ENCODE assay signal across 8 cellular contexts in genomic region chr3:179347383-179348194, GRCh38. TPM values are rescaled to one million over a fixed set of nuclear protein-coding genes. Genes with fewer than 3 reads are reported as not detected.
DNase-seq lines count a peak whose midpoint lies in the region; ATAC-seq and TF ChIP-seq lines count a peak whose summit lies in the region.

MFN1 (plus strand) TSS chr3:179347709; CDS start chr3:179348852, 1,143 bp downstream.

- peak within 1 kb of the TSS; percentile 95 for H3K4me3 Mint-ChIP-seq in activated T-helper 17 cell treated with anti-CD3 and anti-CD28 coated beads, Interleukin-2, amount 50 U/mL, for 72 hours
- H3K4me3 Mint-ChIP-seq in naive thymus-derived CD4-positive, alpha-beta T cell = peak within 1 kb of the TSS; percentile 97 to 100 (median 98)
- peak within 1 kb of the TSS; percentile 92 to 99 for H3K4me3 Mint-ChIP-seq in stimulated activated naive B cell treated with anti-CD40 and anti-IgM and Interleukin-4, amounts not matched to agents 10 μg/mL and 1 μg/mL and 100 μg/mL, for 72 hours

- H4K20me1 ChIP-seq in fibroblast of lung (ENCODE audit: control insufficient read depth, extremely low read depth, insufficient read depth, low read length) = no peaks in the 10 kb centered on the region

- H3K9me3 ChIP-seq in fibroblast of lung (ENCODE audit: control insufficient read depth, insufficient read depth, low read depth, low read length) = no peaks in the 10 kb centered on the region
- no peaks in the 10 kb centered on the region for H3K9me3 ChIP-seq in naive thymus-derived CD4-positive, alpha-beta T cell (ENCODE audit: control insufficient read depth in 2 of 3, low read length in 3 of 3)

- peak; percentile 98 for ATAC-seq in activated T-helper 17 cell treated with anti-CD3 and anti-CD28 coated beads, Interleukin-2, amount 50 U/mL, for 72 hours (replicated peaks)
- peak; percentile 99 for ATAC-seq in naive thymus-derived CD4-positive, alpha-beta T cell
- ATAC-seq in stimulated activated naive B cell treated with anti-CD40 and anti-IgM and Interleukin-4, amounts not matched to agents 10 μg/mL and 1 μg/mL and 100 μg/mL, for 72 hours (replicated peaks) = peak; percentile 87 to 90

- H3K27ac ChIP-seq in RWPE1 (peak within 1 kb of the TSS; percentile 83), fibroblast of lung (ENCODE audit: insufficient read depth, low read length) (peak within 1 kb of the TSS; percentile 77)
- H3K27ac ChIP-seq in naive thymus-derived CD4-positive, alpha-beta T cell (ENCODE audit: low read depth, low read length) = peak within 1 kb of the TSS; percentile 81

- TF ChIP-seq CTCF in LNCaP clone FGC (IDR thresholded peaks at IDR 0.05; ENCODE audit: control insufficient read depth, extremely low read depth, insufficient read depth) (no peak), RWPE1 (conservative IDR thresholded peaks at IDR 0.05; ENCODE audit: low read depth) (no peak), fibroblast of lung (conservative IDR thresholded peaks at IDR 0.05 in 1 of 2, IDR thresholded peaks at IDR 0.05 in 1 of 2; ENCODE audit: low read depth in 1 of 2, low read length in 2 of 2) (no peak)

- H3K79me2 ChIP-seq in fibroblast of lung (ENCODE audit: control insufficient read depth, insufficient read depth, low read length) = peaks cover 11% of the 10 kb centered on the region

- H3K27me3 ChIP-seq in fibroblast of lung (ENCODE audit: control insufficient read depth, insufficient read depth, low read length) = no peaks in the 10 kb centered on the region
- no peaks in the 10 kb centered on the region for H3K27me3 ChIP-seq in naive thymus-derived CD4-positive, alpha-beta T cell (ENCODE audit: control insufficient read depth in 2 of 2, insufficient read depth in 2 of 2, low read length in 2 of 2)

- H2AFZ ChIP-seq in fibroblast of lung (ENCODE audit: low read length) = peak within 1 kb of the TSS; percentile 95

- H3K36me3 ChIP-seq in fibroblast of lung (ENCODE audit: control insufficient read depth, insufficient read depth, low read length) = no peaks in the 10 kb centered on the region
- peaks cover 0 to 27% (median 8%) of the 10 kb centered on the region in 3 experiments for H3K36me3 ChIP-seq in naive thymus-derived CD4-positive, alpha-beta T cell (ENCODE audit: control insufficient read depth in 2 of 3, insufficient read depth in 3 of 3, low read length in 3 of 3)

- peaks cover 2% of the 10 kb centered on the region for H3K4me1 ChIP-seq in fibroblast of lung (ENCODE audit: control insufficient read depth, extremely low read depth, insufficient read depth, low read length)
- H3K4me1 ChIP-seq in naive thymus-derived CD4-positive, alpha-beta T cell (ENCODE audit: control insufficient read depth in 2 of 2, insufficient read depth in 2 of 2, low read length in 2 of 2) = peaks cover 8 to 13% of the 10 kb centered on the region in 2 donors

- peak within 1 kb of the TSS; percentile 95 for H3K4me2 ChIP-seq in fibroblast of lung (ENCODE audit: extremely low read depth, insufficient read depth, low read length)

- no peaks in the 10 kb centered on the region for H3K4me1 Mint-ChIP-seq in activated T-helper 17 cell treated with anti-CD3 and anti-CD28 coated beads, Interleukin-2, amount 50 U/mL, for 72 hours
- peaks cover 7 to 39% (median 29%) of the 10 kb centered on the region in 7 donors for H3K4me1 Mint-ChIP-seq in naive thymus-derived CD4-positive, alpha-beta T cell
- H3K4me1 Mint-ChIP-seq in stimulated activated naive B cell treated with anti-CD40 and anti-IgM and Interleukin-4, amounts not matched to agents 10 μg/mL and 1 μg/mL and 100 μg/mL, for 72 hours = peaks cover 8 to 25% of the 10 kb centered on the region in 2 donors

- peaks cover 35% of the 10 kb centered on the region for H3K36me3 Mint-ChIP-seq in activated T-helper 17 cell treated with anti-CD3 and anti-CD28 coated beads, Interleukin-2, amount 50 U/mL, for 72 hours (ENCODE audit: low read depth)
- H3K36me3 Mint-ChIP-seq in naive thymus-derived CD4-positive, alpha-beta T cell = peaks cover 0 to 12% (median 5%) of the 10 kb centered on the region in 5 donors
- peaks cover 11 to 13% of the 10 kb centered on the region in 2 donors for H3K36me3 Mint-ChIP-seq in stimulated activated naive B cell treated with anti-CD40 and anti-IgM and Interleukin-4, amounts not matched to agents 10 μg/mL and 1 μg/mL and 100 μg/mL, for 72 hours

- H3K4me3 ChIP-seq in LNCaP clone FGC (ENCODE audit: low read depth, low read length) = peak within 1 kb of the TSS; percentile 75
- peak within 1 kb of the TSS; percentile 73 to 94 (median 88) for H3K4me3 ChIP-seq in fibroblast of lung (replicated peaks in 1 of 4; ENCODE audit: control extremely low read depth in 1 of 4, insufficient read depth in 1 of 4, low read depth in 3 of 4, low read length in 4 of 4)
- H3K4me3 ChIP-seq in naive thymus-derived CD4-positive, alpha-beta T cell (ENCODE audit: low read length) = peak within 1 kb of the TSS; percentile 99

- no peaks in the 10 kb centered on the region for H3K27me3 Mint-ChIP-seq in activated T-helper 17 cell treated with anti-CD3 and anti-CD28 coated beads, Interleukin-2, amount 50 U/mL, for 72 hours
- H3K27me3 Mint-ChIP-seq in naive thymus-derived CD4-positive, alpha-beta T cell = no peaks in the 10 kb centered on the region
- no peaks in the 10 kb centered on the region for H3K27me3 Mint-ChIP-seq in stimulated activated naive B cell treated with anti-CD40 and anti-IgM and Interleukin-4, amounts not matched to agents 10 μg/mL and 1 μg/mL and 100 μg/mL, for 72 hours

- peak within 1 kb of the TSS; percentile 77 for H3K9ac ChIP-seq in fibroblast of lung (ENCODE audit: insufficient read depth, low read length)

- DNase-seq in Daoy (ENCODE audit: low read depth) (peak; percentile 97), GOT3 (lab: John Stamatoyannopoulos, UW) (peak; percentile 93), LNCaP clone FGC (ENCODE audit: low read depth) (peak; percentile 88), RWPE1 (ENCODE audit: low spot score) (peak; percentile 90), fibroblast of lung (ENCODE audit: low read depth in 2 of 2) (peak; percentile 95 to 96)
- DNase-seq in naive thymus-derived CD4-positive, alpha-beta T cell = peak; percentile 69 to 91 (median 88)
- peak; percentile 91 for DNase-seq in stimulated activated naive B cell treated with anti-CD40 and anti-IgM and Interleukin-4, amounts not matched to agents 10 μg/mL and 1 μg/mL and 100 μg/mL, for 72 hours

- CTCF ChIA-PET in RWPE1 (lab: Yijun Ruan, JAX) = no interaction called here
- CTCF ChIA-PET in naive thymus-derived CD4-positive, alpha-beta T cell (lab: Charles Lee) = interaction anchor here (0.7 to 1.3 kb wide), 2 partner anchors 24 to 85 kb away, joined by 3 to 5 read pairs; partner anchors contain the start of gene ZNF639

- POLR2A ChIA-PET in RWPE1 (lab: Yijun Ruan, JAX; ENCODE audit: low non-redundant PET) = no interaction called here
- POLR2A ChIA-PET in naive thymus-derived CD4-positive, alpha-beta T cell (lab: Charles Lee) = interaction anchor here (0.6 to 3.3 kb wide), 9 partner anchors 24 to 1254 kb away, joined by 3 to 24 read pairs (median 4); partner anchors contain the start of genes ACTL6A, MRPL47, NDUFB5 and PIK3CA

- H3K9me3 Mint-ChIP-seq in activated T-helper 17 cell treated with anti-CD3 and anti-CD28 coated beads, Interleukin-2, amount 50 U/mL, for 72 hours = no peaks in the 10 kb centered on the region
- no peaks in the 10 kb centered on the region for H3K9me3 Mint-ChIP-seq in naive thymus-derived CD4-positive, alpha-beta T cell
- no peaks in the 10 kb centered on the region for H3K9me3 Mint-ChIP-seq in stimulated activated naive B cell treated with anti-CD40 and anti-IgM and Interleukin-4, amounts not matched to agents 10 μg/mL and 1 μg/mL and 100 μg/mL, for 72 hours

- intact Hi-C loops in naive thymus-derived CD4-positive, alpha-beta T cell (cut with micrococcal nuclease) = loop anchor here (1.0 to 5.0 kb wide), 15 partner anchors 24 to 1642 kb away; partner anchors contain the start of genes ACTL6A (in 2 of the 2), DNAJC19 (in 2 of the 2), MRPL47 (in 2 of the 2) and NDUFB5 (in 2 of the 2)

- peak within 1 kb of the TSS; percentile 95 for H3K27ac Mint-ChIP-seq in activated T-helper 17 cell treated with anti-CD3 and anti-CD28 coated beads, Interleukin-2, amount 50 U/mL, for 72 hours
- peak within 1 kb of the TSS; percentile 84 to 98 (median 94) for H3K27ac Mint-ChIP-seq in naive thymus-derived CD4-positive, alpha-beta T cell
- H3K27ac Mint-ChIP-seq in stimulated activated naive B cell treated with anti-CD40 and anti-IgM and Interleukin-4, amounts not matched to agents 10 μg/mL and 1 μg/mL and 100 μg/mL, for 72 hours = peak within 1 kb of the TSS; percentile 99

RNA-seq across cellular contexts. Expression of gene MFN1, which starts in this region (rescaled TPM):
- 38.7 and 50.9 TPM in 2 replicates for total RNA-seq in Daoy (2014; rRNA removed; shearing (Covaris generic))
- 10 to 100 TPM; 29.8 to 33.5 TPM for total RNA-seq in activated T-helper 17 cell treated with anti-CD3 and anti-CD28 coated beads, Interleukin-2, amount 50 U/mL, for 72 hours
- 44.9 and 48.1 TPM in 2 replicates for total RNA-seq in fibroblast of lung
- 40.3 and 52.8 TPM in 2 replicates for polyA plus RNA-seq in fibroblast of lung
- polyA plus RNA-seq in fibroblast of lung (2012) = 25.5 and 29.5 TPM in 2 replicates
- 7.8 and 8.6 TPM in 2 replicates for polyA minus RNA-seq in fibroblast of lung (ENCODE audit: low replicate concordance)
- 10 to 100 TPM; 32.2 to 58.1 (median 40.3) TPM for total RNA-seq in naive thymus-derived CD4-positive, alpha-beta T cell
- 10 to 100 TPM in 1 of 2 donors, 1 to 10 TPM in 1; 7.4 to 11.0 TPM for polyA plus RNA-seq in naive thymus-derived CD4-positive, alpha-beta T cell

Comparison
In these comparisons a context has a peak if more than half of its experiments do, and no peak if none do; other contexts are left out.
1. Peak in every context shown above with its lines: DNase-seq, ATAC-seq, H3K4me3 ChIP-seq and H3K27ac ChIP-seq.